ENCODE assay signal across 16 cellular contexts in genomic region chr5:118637947-118638670, GRCh38.
"Had no signal": no experiment of that assay in that cellular context is flagged by ENCODE, and none has a peak within 500 bp of the region (broad histone marks: within the 10 kb centered on the region; RNA-seq: fewer than 3 reads in every experiment).

No MANE protein-coding gene starts in this region.

- DNase-seq: activated CD4-positive, alpha-beta T cell treated with anti-CD3 and anti-CD28 coated beads for 1 hour; activated CD4-positive, alpha-beta T cell treated with anti-CD3 and anti-CD28 coated beads, Interleukin-2, amount 50 U/mL, for 1 hour; activated CD8-positive, alpha-beta T cell treated with anti-CD3 and anti-CD28 coated beads, Interleukin-2, amount 10 ng/mL, durations not matched to agents 7 days and 5 days; activated gamma-delta T cell treated with Interleukin-2 at 50 U/mL for 16 hours; anterior cingulate cortex; caudate nucleus; dermis blood vessel endothelial cell; effector memory CD4-positive, alpha-beta T cell; foreskin keratinocyte; immature natural killer cell; left ventricle myocardium inferior; naive B cell; spleen; stimulated activated CD4-positive, alpha-beta T cell treated with anti-CD3 and anti-CD28 coated beads, Interleukin-4, amount 100 ng/mL, for 4 hours; transverse colon had no signal

- H3K36me3 ChIP-seq: left ventricle myocardium inferior, spleen, transverse colon, vagina had no signal

- H3K27me3 ChIP-seq: foreskin keratinocyte, spleen, transverse colon, vagina had no signal

- H3K4me3 ChIP-seq: left ventricle myocardium inferior, spleen, transverse colon, vagina had no signal

- H3K4me1 ChIP-seq: foreskin keratinocyte, left ventricle myocardium inferior, spleen, vagina had no signal

- H3K27ac ChIP-seq: foreskin keratinocyte, left ventricle myocardium inferior, spleen, vagina had no signal

- ATAC-seq: activated CD8-positive, alpha-beta T cell treated with anti-CD3 and anti-CD28 coated beads, Interleukin-2, amount 10 ng/mL, durations not matched to agents 7 days and 5 days; foreskin keratinocyte had no signal
